19 cellular contexts compared by ENCODE assay signal in the genomic region with DNA sequence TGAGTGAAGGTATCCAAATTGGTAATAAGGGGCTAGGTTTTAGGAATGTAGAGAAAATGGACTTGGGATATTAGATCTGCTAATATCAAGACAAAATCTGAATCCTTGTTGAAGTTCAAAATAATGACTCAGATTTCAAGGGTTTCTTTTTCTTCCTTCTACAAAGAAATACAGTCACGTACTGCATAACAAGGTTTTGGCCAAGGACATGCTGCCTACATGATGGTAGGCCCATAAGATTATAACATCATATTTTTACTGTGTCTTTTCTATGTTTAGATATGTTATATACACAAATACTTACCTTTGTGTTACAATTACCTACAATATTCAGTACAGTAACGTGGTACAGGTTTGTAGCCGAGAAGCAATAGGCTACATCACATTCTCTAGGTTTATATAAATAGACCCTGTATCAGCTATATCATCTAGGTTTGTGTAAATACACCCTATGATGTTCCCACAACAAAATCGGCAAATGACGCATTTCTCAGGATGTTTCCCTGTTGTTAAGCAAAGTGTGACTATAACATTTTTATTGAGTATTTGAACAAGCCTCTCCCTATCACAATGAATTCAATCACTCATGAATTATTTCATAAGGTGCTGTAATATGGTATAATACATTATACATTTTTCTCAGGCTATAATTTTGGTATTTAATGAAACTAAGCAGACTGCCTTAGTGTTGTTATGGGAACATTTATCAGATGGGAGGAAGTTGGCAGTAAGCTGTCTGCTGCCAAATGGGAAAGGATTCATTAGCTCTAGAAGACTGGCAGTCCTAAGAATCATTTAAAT.
"Had no signal": no experiment of that assay in that cellular context is flagged by ENCODE, and none has a peak within 500 bp of the region (broad histone marks: within the 10 kb centered on the region; RNA-seq: fewer than 3 reads in every experiment).

No MANE protein-coding gene starts in this region.

- H3K27me3 ChIP-seq: body of pancreas, esophagus muscularis mucosa, tibial nerve had no signal

- H3K27ac ChIP-seq: body of pancreas, esophagus muscularis mucosa, psoas muscle, tibial nerve had no signal

- H3K9me3 ChIP-seq: body of pancreas, esophagus muscularis mucosa, psoas muscle, tibial nerve had no signal

- H3K4me1 ChIP-seq: body of pancreas had no signal

- H3K36me3 ChIP-seq: esophagus muscularis mucosa, tibial nerve had no signal

- DNase-seq: activated CD4-positive, alpha-beta T cell treated with anti-CD3 and anti-CD28 coated beads, Interleukin-2, amount 10 ng/mL, durations not matched to agents 24 days and 14 days; activated CD8-positive, alpha-beta T cell treated with anti-CD3 and anti-CD28 coated beads for 36 hours; activated naive CD4-positive, alpha-beta T cell treated with Interleukin-2 at 50 U/mL for 16 hours; activated T-cell treated with anti-CD3 and anti-CD28 coated beads, Interleukin-2, amount 50 U/mL, for 1 hour; body of pancreas; central memory CD4-positive, alpha-beta T cell; effector CD8-positive, alpha-beta T cell; immature natural killer cell; mesenchymal stem cell; naive thymus-derived CD8-positive, alpha-beta T cell; psoas muscle; right cardiac atrium; stimulated activated CD4-positive, alpha-beta T cell treated with anti-CD3 and anti-CD28 coated beads, Interleukin-2, amount 100 ng/mL, for 24 hours; stimulated activated naive CD8-positive, alpha-beta T cell treated with anti-CD3 and anti-CD28 coated beads, Interleukin-15, Interleukin-2, amounts not matched to agents 100 U/mL and 50 U/mL, for 24 hours; T-helper 9 cell had no signal

- H3K4me3 ChIP-seq: body of pancreas, esophagus muscularis mucosa, psoas muscle, tibial nerve had no signal

- ATAC-seq: activated CD8-positive, alpha-beta T cell treated with anti-CD3 and anti-CD28 coated beads for 36 hours; activated T-helper 17 cell treated with anti-CD3 and anti-CD28 coated beads, Interleukin-2, amount 50 U/mL, for 72 hours; body of pancreas; naive thymus-derived CD8-positive, alpha-beta T cell; psoas muscle; right cardiac atrium; stimulated activated naive CD8-positive, alpha-beta T cell treated with anti-CD3 and anti-CD28 coated beads, Interleukin-15, Interleukin-2, amounts not matched to agents 100 U/mL and 50 U/mL, for 24 hours had no signal

- FAIRE-seq: urothelium cell line had no signal
